In genomic region chr15:99453646-99454045, GRCh38 we compare ENCODE assay signal across 12 cellular contexts.
A peak's percentile ranks its signal among the peaks of the same experiment; 100 is the strongest.
DNase-seq lines count a peak whose midpoint lies in the region; ATAC-seq and TF ChIP-seq lines count a peak whose summit lies in the region.
"Had no signal": no experiment of that assay in that cellular context is flagged by ENCODE, and none has a peak within 500 bp of the region (broad histone marks: within the 10 kb centered on the region; RNA-seq: fewer than 3 reads in every experiment).

No MANE protein-coding gene starts in this region.

- no peak overlapping the region for H3K4me3 ChIP-seq in mammary epithelial cell (replicated peaks in 1 of 3; ENCODE audit: insufficient read depth in 1 of 3, low read depth in 2 of 3, low read length in 3 of 3)
- peak overlapping the region; percentile 34 for H3K4me3 ChIP-seq in left ventricle myocardium inferior
- H3K4me3 ChIP-seq in trophoblast cell (ENCODE audit: low read depth, low read length) = no peak overlapping the region
- H3K4me3 ChIP-seq in upper lobe of right lung = no peak overlapping the region

- H3K4me2 ChIP-seq in mammary epithelial cell (ENCODE audit: insufficient read depth, low read depth, low read length) = no peak overlapping the region
- no peak overlapping the region for H3K4me2 ChIP-seq in trophoblast cell (ENCODE audit: low read length)

- no peak overlapping the region for H3K23ac ChIP-seq in trophoblast cell (ENCODE audit: low read length)

- no peak overlapping the region for H4K12ac ChIP-seq in trophoblast cell (ENCODE audit: low read depth, low read length)

- peak overlapping the region; percentile 9 for H4K91ac ChIP-seq in trophoblast cell (ENCODE audit: low read depth, low read length)

- POLR2A ChIA-PET in MCF 10A (lab: Yijun Ruan, JAX) = interaction anchor here (1.2 to 4.0 kb wide), 4 partner anchors 9 to 161 kb away, joined by 4 to 36 read pairs (median 8); partner anchors contain the start of gene MEF2A

- H3K4me1 ChIP-seq in mammary epithelial cell (ENCODE audit: insufficient read depth, low read length) (peaks cover 45% of the 10 kb centered on the region), left ventricle myocardium inferior (peaks cover 81% of the 10 kb centered on the region), trophoblast cell (ENCODE audit: control insufficient read depth in 1 of 2, insufficient read depth in 2 of 2, low read length in 2 of 2) (peaks cover 28 to 31% of the 10 kb centered on the region in 2 experiments), upper lobe of right lung (peaks cover 51% of the 10 kb centered on the region)

- H3K27ac ChIP-seq in mammary epithelial cell (ENCODE audit: insufficient read depth, low read depth, low read length) (no peak overlapping the region), left ventricle myocardium inferior (replicated peaks) (peak overlapping the region; percentile 93), trophoblast cell (ENCODE audit: low read depth, low read length) (no peak overlapping the region), upper lobe of right lung (peak overlapping the region; percentile 81)

- no TSS peak for BruUV-seq in MCF 10A (replicated peaks; lab: Mats Ljungman, UMichigan)
- no TSS peak for BruUV-seq in mammary epithelial cell (replicated peaks; lab: Mats Ljungman, UMichigan)

- no peaks in the 10 kb centered on the region for H3K36me3 Mint-ChIP-seq in MCF 10A (ENCODE audit: insufficient read depth, unreplicated experiment)
- no peaks in the 10 kb centered on the region for H3K36me3 Mint-ChIP-seq in activated naive CD4-positive, alpha-beta T cell treated with anti-CD3 and anti-CD28 coated beads, Interleukin-2, amount 10 ng/mL, durations not matched to agents 7 days and 5 days
- H3K36me3 Mint-ChIP-seq: type B pancreatic cell had no signal

- H3K9ac ChIP-seq in mammary epithelial cell (ENCODE audit: insufficient read depth, low read length) (no peak overlapping the region), trophoblast cell (ENCODE audit: low read length) (no peak overlapping the region)

- H3K27me3 ChIP-seq in mammary epithelial cell (ENCODE audit: insufficient read depth, low read length) (no peaks in the 10 kb centered on the region), left ventricle myocardium inferior (ENCODE audit: low read depth) (no peaks in the 10 kb centered on the region), trophoblast cell (ENCODE audit: insufficient read depth, low read length) (no peaks in the 10 kb centered on the region), upper lobe of right lung (no peaks in the 10 kb centered on the region)

- peaks cover 52% of the 10 kb centered on the region for H3K4me1 Mint-ChIP-seq in MCF 10A (ENCODE audit: insufficient read depth, unreplicated experiment)
- peaks cover 34% of the 10 kb centered on the region for H3K4me1 Mint-ChIP-seq in activated naive CD4-positive, alpha-beta T cell treated with anti-CD3 and anti-CD28 coated beads, Interleukin-2, amount 10 ng/mL, durations not matched to agents 7 days and 5 days

- peak overlapping the region; percentile 74 for H2BK12ac ChIP-seq in trophoblast cell (ENCODE audit: low read length)

- H4K8ac ChIP-seq in trophoblast cell (ENCODE audit: low read depth, low read length) = no peak overlapping the region

- H3K9me3 Mint-ChIP-seq in MCF 10A (ENCODE audit: unreplicated experiment) = peaks cover 7% of the 10 kb centered on the region
- H3K9me3 Mint-ChIP-seq in activated naive CD4-positive, alpha-beta T cell treated with anti-CD3 and anti-CD28 coated beads, Interleukin-2, amount 10 ng/mL, durations not matched to agents 7 days and 5 days = no peaks in the 10 kb centered on the region
- H3K9me3 Mint-ChIP-seq: neural crest cell, type B pancreatic cell had no signal

- peaks cover 12% of the 10 kb centered on the region for H3K79me1 ChIP-seq in trophoblast cell (ENCODE audit: low read length)

- H3K18ac ChIP-seq in trophoblast cell (ENCODE audit: low read length) = no peak overlapping the region

- no peak overlapping the region for H3K4ac ChIP-seq in trophoblast cell (ENCODE audit: low read depth, low read length)

- DNase-seq in MCF 10A (ENCODE audit: unreplicated experiment) = no peak
- DNase-seq in mammary epithelial cell = no peak
- DNase-seq in left ventricle myocardium inferior = no peak
- no peak for DNase-seq in trophoblast cell
- DNase-seq in upper lobe of right lung = no peak
- no peak for DNase-seq in activated naive CD4-positive, alpha-beta T cell treated with anti-CD3 and anti-CD28 coated beads, Interleukin-2, amount 10 ng/mL, durations not matched to agents 7 days and 5 days
- DNase-seq: effector CD8-positive, alpha-beta T cell; small intestine had no signal

- H3K27ac Mint-ChIP-seq in MCF 10A (ENCODE audit: low read depth, unreplicated experiment) = peak overlapping the region; percentile 81
- H3K27ac Mint-ChIP-seq in activated naive CD4-positive, alpha-beta T cell treated with anti-CD3 and anti-CD28 coated beads, Interleukin-2, amount 10 ng/mL, durations not matched to agents 7 days and 5 days = no peak overlapping the region

- H3K9me3 ChIP-seq in mammary epithelial cell (replicated peaks; ENCODE audit: insufficient read depth, low read length) = no peaks in the 10 kb centered on the region
- H3K9me3 ChIP-seq in left ventricle myocardium inferior (replicated peaks) = no peaks in the 10 kb centered on the region
- peaks cover 2% of the 10 kb centered on the region for H3K9me3 ChIP-seq in trophoblast cell (ENCODE audit: insufficient read depth, low read depth, low read length)
- no peaks in the 10 kb centered on the region for H3K9me3 ChIP-seq in upper lobe of right lung

- H3K79me2 ChIP-seq in mammary epithelial cell (ENCODE audit: insufficient read depth, low read length) (no peaks in the 10 kb centered on the region), trophoblast cell (ENCODE audit: control insufficient read depth, insufficient read depth, low read length, poor library complexity) (no peaks in the 10 kb centered on the region)

- no peak for ATAC-seq in upper lobe of right lung
- ATAC-seq in HG03457 (IDR thresholded peaks at IDR 0.05; ENCODE audit: unreplicated experiment) = no peak
- ATAC-seq in HG03378 (IDR thresholded peaks at IDR 0.05; ENCODE audit: unreplicated experiment) = no peak

- in situ Hi-C loops in mammary epithelial cell (cut with MboI; ENCODE audit: low sequenced_read_pairs in 2 of 2) = no loop called here

- CTCF ChIA-PET in MCF 10A (lab: Yijun Ruan, JAX) = no interaction called here
- CTCF ChIA-PET in mammary epithelial cell (lab: Charles Lee; ENCODE audit: low non-redundant PET) = no interaction called here
- CTCF ChIA-PET in activated naive CD4-positive, alpha-beta T cell treated with anti-CD3 and anti-CD28 coated beads, Interleukin-2, amount 10 ng/mL, durations not matched to agents 7 days and 5 days (lab: Charles Lee) = no interaction called here

- H2AFZ ChIP-seq in mammary epithelial cell (ENCODE audit: low read depth, low read length) (no peak overlapping the region), trophoblast cell (ENCODE audit: insufficient read depth, low read length, poor library complexity) (no peak overlapping the region)

- no peak for TF ChIP-seq CTCF in MCF 10A (IDR thresholded peaks at IDR 0.05; ENCODE audit: unreplicated experiment)
- no peak for TF ChIP-seq CTCF in mammary epithelial cell (conservative IDR thresholded peaks at IDR 0.05 in 1 of 2, IDR thresholded peaks at IDR 0.05 in 1 of 2; ENCODE audit: extremely low read depth in 1 of 2, insufficient read depth in 1 of 2, low read depth in 1 of 2, low read length in 2 of 2)
- no peak for TF ChIP-seq CTCF in left ventricle myocardium inferior (IDR thresholded peaks at IDR 0.05; ENCODE audit: borderline replicate concordance)
- no peak for TF ChIP-seq CTCF in upper lobe of right lung (IDR thresholded peaks at IDR 0.05)

- no peak overlapping the region for H2BK120ac ChIP-seq in trophoblast cell (ENCODE audit: insufficient read depth, low read length, poor library complexity)

- H3K36me3 ChIP-seq in mammary epithelial cell (ENCODE audit: insufficient read depth, low read length) (no peaks in the 10 kb centered on the region), left ventricle myocardium inferior (no peaks in the 10 kb centered on the region), trophoblast cell (ENCODE audit: control insufficient read depth in 1 of 2, insufficient read depth in 2 of 2, low read length in 2 of 2) (no peaks in the 10 kb centered on the region), upper lobe of right lung (no peaks in the 10 kb centered on the region)

- no peak overlapping the region for H3K14ac ChIP-seq in trophoblast cell (ENCODE audit: low read length)

- H4K20me1 ChIP-seq in mammary epithelial cell (ENCODE audit: insufficient read depth, low read length) = no peaks in the 10 kb centered on the region

- peak overlapping the region; percentile 18 for H2AK5ac ChIP-seq in trophoblast cell (ENCODE audit: low read length)

- WGBS in mammary epithelial cell (ENCODE audit: low coverage, missing lambda C conversion rate) = 98% methylated on average over 5 of the region's 6 CpGs
- WGBS in trophoblast cell (ENCODE audit: extremely low coverage, insufficient coverage, insufficient read length) = no CpG with 5 or more reads among the region's 6 CpGs

- no peak overlapping the region for H3K4me3 Mint-ChIP-seq in MCF 10A (ENCODE audit: unreplicated experiment)
- no peak overlapping the region for H3K4me3 Mint-ChIP-seq in activated naive CD4-positive, alpha-beta T cell treated with anti-CD3 and anti-CD28 coated beads, Interleukin-2, amount 10 ng/mL, durations not matched to agents 7 days and 5 days
- H3K4me3 Mint-ChIP-seq: neural crest cell, type B pancreatic cell had no signal

- dilution Hi-C loops in mammary epithelial cell (cut with HindIII; ENCODE audit: low sequenced_read_pairs) = no loop called here

- intact Hi-C loops in MCF 10A (cut with micrococcal nuclease) = loop anchor here (2.0 kb wide), 1 partner anchor 23 kb away; no protein-coding TSS in a partner anchor
- intact Hi-C loops in mammary epithelial cell (cut with micrococcal nuclease) = no loop called here
- intact Hi-C loops in left ventricle myocardium inferior (cut with micrococcal nuclease) = no loop called here
- intact Hi-C loops in upper lobe of right lung (cut with DNase I) = no loop called here

- H3K27me3 Mint-ChIP-seq in MCF 10A (ENCODE audit: insufficient read depth, unreplicated experiment) = no peaks in the 10 kb centered on the region
- H3K27me3 Mint-ChIP-seq in activated naive CD4-positive, alpha-beta T cell treated with anti-CD3 and anti-CD28 coated beads, Interleukin-2, amount 10 ng/mL, durations not matched to agents 7 days and 5 days = peaks cover 55% of the 10 kb centered on the region

- no peak overlapping the region for H2BK5ac ChIP-seq in trophoblast cell (ENCODE audit: low read depth, low read length, poor library complexity)

Comparison
In these comparisons a context has a peak if more than half of its experiments do, and no peak if none do; other contexts are left out.
1. H3K27ac ChIP-seq: peak in left ventricle myocardium inferior (single experiment) and upper lobe of right lung (single experiment); none in mammary epithelial cell (single experiment) and trophoblast cell (single experiment).